In genomic region chr7:47268826-47269465, GRCh38 we compare ENCODE assay signal across 20 cellular contexts.
DNase-seq lines count a peak whose midpoint lies in the region; TF ChIP-seq lines count a peak whose summit lies in the region.
"Had no signal": no experiment of that assay in that cellular context is flagged by ENCODE, and none has a peak within 500 bp of the region (broad histone marks: within the 10 kb centered on the region; RNA-seq: fewer than 3 reads in every experiment).

No MANE protein-coding gene starts in this region.

- H3K4me3 Mint-ChIP-seq in osteocyte (ENCODE audit: unreplicated experiment) = no peak overlapping the region
- H3K4me3 Mint-ChIP-seq: CD14-positive monocyte; CD4-positive, alpha-beta T cell; CD8-positive, alpha-beta memory T cell; GM23338; H9; HFFc6 had no signal

- WGBS in hepatocyte (ENCODE audit: low lambda C conversion rate, missing lambda C conversion rate) = 79% methylated on average over 2 of the region's 2 CpGs

- no peaks in the 10 kb centered on the region for H3K27me3 Mint-ChIP-seq in osteocyte (ENCODE audit: unreplicated experiment)
- H3K27me3 Mint-ChIP-seq: CD4-positive, alpha-beta T cell; CD8-positive, alpha-beta memory T cell had no signal

- peak overlapping the region; percentile 58 for H3K27ac ChIP-seq in 22Rv1
- peak overlapping the region; percentile 62 for H3K27ac ChIP-seq in hepatocyte

- peaks cover 16% of the 10 kb centered on the region for H3K4me1 ChIP-seq in hepatocyte (ENCODE audit: insufficient read depth)
- H3K4me1 ChIP-seq: BE2C had no signal

- DNase-seq in HT-29 (ENCODE audit: low spot score) (peak; percentile 25), hepatocyte (ENCODE audit: low spot score) (no peak), AML-193 (lab: John Stamatoyannopoulos, UW) (no peak), NCI-H82 (lab: John Stamatoyannopoulos, UW) (no peak), osteocyte (ENCODE audit: extremely low spot score, unreplicated experiment) (no peak)
- DNase-seq: 8988T; BE2C; CD4-positive, alpha-beta T cell; CD8-positive, alpha-beta memory T cell; DMS 273 treated with DMSO at 0.1 percent for 48 hours; DMS79; EL; GDM1; H9; HFFc6 had no signal

- H3K4me2 ChIP-seq in hepatocyte = no peak overlapping the region
- H3K4me2 ChIP-seq: BLaER1 treated with 17β-estradiol and CSF1 and Interleukin-3, amounts not matched to agents 10 nM and 100 nM; GM23338 had no signal

- TF ChIP-seq CTCF in 22Rv1 (IDR thresholded peaks at IDR 0.05) = no peak
- no peak for TF ChIP-seq CTCF in hepatocyte (IDR thresholded peaks at IDR 0.05; ENCODE audit: poor library complexity)
- no peak for TF ChIP-seq CTCF in osteocyte (IDR thresholded peaks at IDR 0.05)

- H3K9me2 ChIP-seq in hepatocyte (replicated peaks; ENCODE audit: insufficient read depth) = no peaks in the 10 kb centered on the region

- H2AFZ ChIP-seq in hepatocyte = no peak overlapping the region
- H2AFZ ChIP-seq: GM23338 had no signal

- peaks cover 27% of the 10 kb centered on the region for H3K9me3 Mint-ChIP-seq in osteocyte (ENCODE audit: unreplicated experiment)
- H3K9me3 Mint-ChIP-seq: GM23338, H9 had no signal

- peaks cover 7% of the 10 kb centered on the region for H3K36me3 Mint-ChIP-seq in osteocyte (ENCODE audit: unreplicated experiment)
- H3K36me3 Mint-ChIP-seq: CD14-positive monocyte; CD8-positive, alpha-beta memory T cell had no signal

- H3K4me1 Mint-ChIP-seq in osteocyte (ENCODE audit: unreplicated experiment) = peaks cover 13% of the 10 kb centered on the region
- H3K4me1 Mint-ChIP-seq: CD8-positive, alpha-beta memory T cell had no signal

- no peaks in the 10 kb centered on the region for H3K36me3 ChIP-seq in hepatocyte (replicated peaks; ENCODE audit: insufficient read depth, low read depth)
- H3K36me3 ChIP-seq: BE2C; BLaER1 treated with 17β-estradiol and CSF1 and Interleukin-3, amounts not matched to agents 10 nM and 100 nM had no signal

- no peaks in the 10 kb centered on the region for H4K20me1 ChIP-seq in hepatocyte (ENCODE audit: insufficient read depth, poor library complexity, severe bottlenecking)

- no peak overlapping the region for H3K27ac Mint-ChIP-seq in osteocyte (ENCODE audit: unreplicated experiment)
- H3K27ac Mint-ChIP-seq: CD14-positive monocyte; CD4-positive, alpha-beta T cell; CD8-positive, alpha-beta memory T cell; GM23338; H9; HFFc6 had no signal

- H3K9me3 ChIP-seq in hepatocyte (ENCODE audit: low read depth) = no peaks in the 10 kb centered on the region
- H3K9me3 ChIP-seq: BE2C had no signal

- H3K27me3 ChIP-seq in hepatocyte = no peaks in the 10 kb centered on the region
- H3K27me3 ChIP-seq: BE2C; BLaER1 treated with 17β-estradiol and CSF1 and Interleukin-3, amounts not matched to agents 10 nM and 100 nM had no signal

- H3K79me2 ChIP-seq in hepatocyte = no peaks in the 10 kb centered on the region

- H3K4me3 ChIP-seq in hepatocyte = no peak overlapping the region
- H3K4me3 ChIP-seq: BLaER1 treated with 17β-estradiol and CSF1 and Interleukin-3, amounts not matched to agents 10 nM and 100 nM; GM12878; GM23338 had no signal
